Comparison of ENCODE assay signal across 7 cellular contexts in the genomic region with DNA sequence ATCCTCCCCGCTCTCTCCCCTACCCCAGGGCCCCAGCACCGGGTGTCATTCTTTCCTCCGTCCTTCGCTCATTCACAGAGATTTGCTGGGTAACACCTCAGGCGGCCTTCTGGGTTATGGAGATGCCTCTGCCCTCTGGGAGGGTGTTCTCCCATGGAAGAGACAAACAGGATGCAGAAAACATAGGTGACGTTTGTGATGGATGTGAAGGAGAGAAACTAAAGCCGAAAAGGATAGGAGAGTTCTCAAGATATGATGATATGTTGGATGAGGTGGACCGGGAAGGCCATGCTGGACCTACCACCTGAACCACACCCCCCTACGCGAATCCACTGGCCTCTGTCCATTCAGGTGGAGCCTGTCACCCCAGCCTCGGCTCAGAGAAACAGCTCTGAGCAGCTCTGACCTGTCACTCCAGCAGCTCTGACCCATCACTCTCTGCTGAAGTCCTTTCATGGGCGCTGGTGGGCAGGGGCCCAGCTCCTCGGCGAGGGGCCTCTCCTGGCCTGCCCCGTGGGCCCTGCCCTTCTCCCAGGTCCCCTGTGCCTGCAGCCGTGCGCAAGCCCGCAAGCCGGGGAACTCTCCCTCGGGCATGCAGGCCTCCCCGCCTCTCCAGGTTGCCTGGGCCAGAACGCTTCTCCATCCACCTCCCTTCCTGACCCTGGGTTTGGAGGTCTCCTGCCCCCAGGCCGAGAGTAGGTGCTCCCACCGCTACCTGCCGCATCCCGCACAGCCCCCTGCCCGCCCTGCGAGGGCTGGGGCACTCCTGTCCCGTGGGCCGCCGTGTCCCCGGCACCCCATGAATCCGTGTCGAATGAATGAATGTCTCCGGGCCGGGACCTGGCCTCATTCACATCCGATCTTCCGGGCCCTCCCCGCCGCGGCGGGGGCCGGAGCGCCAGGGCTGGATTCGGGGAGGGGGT. TPM values are rescaled to one million over a fixed set of nuclear protein-coding genes. Genes with fewer than 3 reads are reported as not detected.
DNase-seq lines count a peak whose midpoint lies in the region; ATAC-seq lines count a peak whose summit lies in the region.

No MANE protein-coding gene starts in this region.

- H3K4me3 ChIP-seq in iPS-20b (ENCODE audit: low read length), result peak overlapping the region; percentile 61; the same call in 1 of the 2 replicates

- H3K27ac ChIP-seq in iPS-20b (ENCODE audit: low read length), result no peak overlapping the region

- peaks cover 9% of the 10 kb centered on the region for H3K4me1 Mint-ChIP-seq in activated naive CD8-positive, alpha-beta T cell treated with anti-CD3 and anti-CD28 coated beads, Interleukin-2, amount 10 ng/mL, durations not matched to agents 7 days and 5 days
- H3K4me1 Mint-ChIP-seq in stimulated activated naive B cell treated with anti-CD40 and anti-IgM and Interleukin-4, amounts not matched to agents 10 μg/mL and 1 μg/mL and 100 μg/mL, for 72 hours, result peaks cover 7 to 19% of the 10 kb centered on the region in 2 donors

- POLR2A ChIA-PET in activated naive CD8-positive, alpha-beta T cell treated with anti-CD3 and anti-CD28 coated beads, Interleukin-2, amount 10 ng/mL, durations not matched to agents 7 days and 5 days (lab: Charles Lee), result interaction anchor here (1.0 kb wide), 1 partner anchor 44 kb away, joined by 3 read pairs; no protein-coding TSS in a partner anchor

- H3K27me3 ChIP-seq in iPS-20b (ENCODE audit: insufficient read depth, low read length), result peaks cover 21% of the 10 kb centered on the region

- DNase-seq in HPDE6-E6E7 (ENCODE audit: extremely low spot score) (peak; percentile 23), epidermal melanocyte (ENCODE audit: insufficient read length, low spot score) (no peak), cerebellar nuclear complex (lab: John Stamatoyannopoulos, UW) (no peak)
- no peak for DNase-seq in activated naive CD8-positive, alpha-beta T cell treated with anti-CD3 and anti-CD28 coated beads, Interleukin-2, amount 10 ng/mL, durations not matched to agents 7 days and 5 days
- DNase-seq in stimulated activated naive B cell treated with anti-CD40 and anti-IgM and Interleukin-4, amounts not matched to agents 10 μg/mL and 1 μg/mL and 100 μg/mL, for 72 hours, result no peak

- no peaks in the 10 kb centered on the region for H3K9me3 Mint-ChIP-seq in activated naive CD8-positive, alpha-beta T cell treated with anti-CD3 and anti-CD28 coated beads, Interleukin-2, amount 10 ng/mL, durations not matched to agents 7 days and 5 days
- no peaks in the 10 kb centered on the region for H3K9me3 Mint-ChIP-seq in stimulated activated naive B cell treated with anti-CD40 and anti-IgM and Interleukin-4, amounts not matched to agents 10 μg/mL and 1 μg/mL and 100 μg/mL, for 72 hours

- H3K36me3 ChIP-seq in iPS-20b (ENCODE audit: insufficient read depth, low read depth, low read length), result no peaks in the 10 kb centered on the region

- H3K36me3 Mint-ChIP-seq in activated naive CD8-positive, alpha-beta T cell treated with anti-CD3 and anti-CD28 coated beads, Interleukin-2, amount 10 ng/mL, durations not matched to agents 7 days and 5 days, result no peaks in the 10 kb centered on the region
- peaks cover 0 to 1% of the 10 kb centered on the region in 2 donors for H3K36me3 Mint-ChIP-seq in stimulated activated naive B cell treated with anti-CD40 and anti-IgM and Interleukin-4, amounts not matched to agents 10 μg/mL and 1 μg/mL and 100 μg/mL, for 72 hours

- H3K27me3 Mint-ChIP-seq in activated naive CD8-positive, alpha-beta T cell treated with anti-CD3 and anti-CD28 coated beads, Interleukin-2, amount 10 ng/mL, durations not matched to agents 7 days and 5 days, result peaks cover 34% of the 10 kb centered on the region
- peaks cover 51 to 72% of the 10 kb centered on the region in 2 donors for H3K27me3 Mint-ChIP-seq in stimulated activated naive B cell treated with anti-CD40 and anti-IgM and Interleukin-4, amounts not matched to agents 10 μg/mL and 1 μg/mL and 100 μg/mL, for 72 hours

- H3K9ac ChIP-seq in iPS-20b (ENCODE audit: low read depth, low read length), result no peak overlapping the region

- H3K4me1 ChIP-seq in iPS-20b (ENCODE audit: insufficient read depth, low read length), result peaks cover 3% of the 10 kb centered on the region; the same call in 1 of the 2 replicates

- H3K27ac Mint-ChIP-seq in activated naive CD8-positive, alpha-beta T cell treated with anti-CD3 and anti-CD28 coated beads, Interleukin-2, amount 10 ng/mL, durations not matched to agents 7 days and 5 days, result no peak overlapping the region
- peak overlapping the region; percentile 42 for H3K27ac Mint-ChIP-seq in stimulated activated naive B cell treated with anti-CD40 and anti-IgM and Interleukin-4, amounts not matched to agents 10 μg/mL and 1 μg/mL and 100 μg/mL, for 72 hours

- H3K4me3 Mint-ChIP-seq in activated naive CD8-positive, alpha-beta T cell treated with anti-CD3 and anti-CD28 coated beads, Interleukin-2, amount 10 ng/mL, durations not matched to agents 7 days and 5 days, result peak overlapping the region; percentile 25
- H3K4me3 Mint-ChIP-seq in stimulated activated naive B cell treated with anti-CD40 and anti-IgM and Interleukin-4, amounts not matched to agents 10 μg/mL and 1 μg/mL and 100 μg/mL, for 72 hours, result peak overlapping the region; percentile 37 to 69

- no peaks in the 10 kb centered on the region for H3K9me3 ChIP-seq in iPS-20b (ENCODE audit: insufficient read depth, low read depth, low read length)

- ATAC-seq in activated naive CD8-positive, alpha-beta T cell treated with anti-CD3 and anti-CD28 coated beads, Interleukin-2, amount 10 ng/mL, durations not matched to agents 7 days and 5 days (ENCODE audit: low read depth), result no peak
- peak; percentile 7 to 15 for ATAC-seq in stimulated activated naive B cell treated with anti-CD40 and anti-IgM and Interleukin-4, amounts not matched to agents 10 μg/mL and 1 μg/mL and 100 μg/mL, for 72 hours (replicated peaks)
- no peak for ATAC-seq in HG02973 (IDR thresholded peaks at IDR 0.05; ENCODE audit: unreplicated experiment)

RNA-seq across cellular contexts. Expression of a gene that starts 0.7 kb away (rescaled TPM):
- total RNA-seq in activated naive CD8-positive, alpha-beta T cell treated with anti-CD3 and anti-CD28 coated beads, Interleukin-2, amount 10 ng/mL, durations not matched to agents 7 days and 5 days, result 1 to 10 TPM; 1.1 to 1.4 TPM

Comparison
In these comparisons a context has a peak if more than half of its experiments do, and no peak if none do; other contexts are left out.
1. ATAC-seq: peak in stimulated activated naive B cell treated with anti-CD40 and anti-IgM and Interleukin-4, amounts not matched to agents 10 μg/mL and 1 μg/mL and 100 μg/mL, for 72 hours (2 of 2); none in activated naive CD8-positive, alpha-beta T cell treated with anti-CD3 and anti-CD28 coated beads, Interleukin-2, amount 10 ng/mL, durations not matched to agents 7 days and 5 days (single experiment) and HG02973 (single experiment).